Comparison of ENCODE assay signal across 10 cellular contexts in the genomic region with DNA sequence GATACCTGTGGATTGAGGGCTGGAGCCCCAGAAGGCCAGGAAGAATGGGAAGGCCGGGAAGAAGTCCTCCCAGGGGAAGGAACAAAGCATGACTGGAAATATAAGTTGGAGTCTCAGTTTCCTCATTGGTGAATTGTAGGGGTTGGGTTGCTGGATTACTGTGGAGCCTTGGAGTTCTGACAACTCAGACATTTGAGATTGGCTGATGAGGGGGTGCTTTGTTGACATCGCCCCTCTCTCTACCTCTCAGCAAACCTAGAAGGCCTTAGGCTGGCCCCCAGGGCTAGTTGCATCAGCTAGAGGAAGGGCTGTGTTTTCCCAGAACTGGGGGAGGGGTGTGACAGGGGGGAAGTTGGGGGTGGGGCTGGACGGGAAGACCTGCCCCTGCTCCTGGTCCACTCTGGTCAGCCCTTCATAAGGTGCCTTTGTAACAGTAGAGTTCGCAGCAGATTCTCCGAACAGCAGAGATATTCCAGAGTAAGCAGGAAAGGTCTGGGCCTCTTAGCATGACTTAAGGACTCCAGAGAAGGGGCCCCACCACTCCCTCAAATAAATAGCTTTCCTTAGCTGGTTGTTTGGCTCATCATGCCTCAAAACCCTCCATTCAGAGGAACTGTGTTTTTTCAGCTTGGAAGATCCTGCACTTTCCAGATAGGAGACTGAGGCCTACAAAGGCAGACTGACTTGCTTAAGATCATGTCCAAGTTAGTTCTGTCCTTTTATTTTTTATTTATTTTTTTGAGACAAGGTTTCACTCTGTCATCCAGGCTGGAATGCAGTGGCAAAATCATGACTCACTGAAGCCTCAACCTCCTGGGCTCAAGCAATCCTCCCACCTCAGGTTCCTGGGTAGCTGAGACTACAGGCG. TPM values are rescaled to one million over a fixed set of nuclear protein-coding genes. Genes with fewer than 3 reads are reported as not detected.
DNase-seq lines count a peak whose midpoint lies in the region; ATAC-seq and TF ChIP-seq lines count a peak whose summit lies in the region.
"Had no signal": no experiment of that assay in that cellular context is flagged by ENCODE, and none has a peak within 500 bp of the region (broad histone marks: within the 10 kb centered on the region; RNA-seq: fewer than 3 reads in every experiment).

No MANE protein-coding gene starts in this region.

- no peaks in the 10 kb centered on the region for H3K36me3 Mint-ChIP-seq in activated T-cell treated with anti-CD3 and anti-CD28 coated beads, Interleukin-2, amount 50 U/mL, for 24 hours (ENCODE audit: low read depth)
- H3K36me3 Mint-ChIP-seq in stimulated activated effector memory CD8-positive, alpha-beta T cell treated with anti-CD3 and anti-CD28 coated beads, Interleukin-12 subunit alpha, Interleukin-12 subunit beta, amount 100 ng/mL, for 72 hours = no peaks in the 10 kb centered on the region
- H3K36me3 Mint-ChIP-seq in CD4-positive, alpha-beta memory T cell = no peaks in the 10 kb centered on the region
- no peaks in the 10 kb centered on the region for H3K36me3 Mint-ChIP-seq in activated CD4-positive, alpha-beta T cell treated with anti-CD3 and anti-CD28 coated beads, Interleukin-2, amount 10 ng/mL, durations not matched to agents 7 days and 5 days (ENCODE audit: low read depth)

- DNase-seq in activated T-cell treated with anti-CD3 and anti-CD28 coated beads, Interleukin-2, amount 50 U/mL, for 24 hours = no peak
- DNase-seq in activated T-cell treated with anti-CD3 and anti-CD28 coated beads, Interleukin-2, amount 50 U/mL, for 1 hour = no peak
- DNase-seq in fibroblast of pulmonary artery (ENCODE audit: low read depth) (peak; percentile 70), Peyer's patch (no peak)
- no peak for DNase-seq in stimulated activated effector memory CD8-positive, alpha-beta T cell treated with anti-CD3 and anti-CD28 coated beads, Interleukin-12 subunit alpha, Interleukin-12 subunit beta, amount 100 ng/mL, for 72 hours (ENCODE audit: low spot score in 2 of 2)
- no peak for DNase-seq in CD4-positive, alpha-beta memory T cell
- no peak for DNase-seq in activated CD4-positive, alpha-beta T cell treated with anti-CD3 and anti-CD28 coated beads, Interleukin-2, amount 10 ng/mL, durations not matched to agents 7 days and 5 days
- DNase-seq: body of pancreas had no signal

- no peak overlapping the region for H3K4me3 Mint-ChIP-seq in activated T-cell treated with anti-CD3 and anti-CD28 coated beads, Interleukin-2, amount 50 U/mL, for 24 hours
- no peak overlapping the region for H3K4me3 Mint-ChIP-seq in stimulated activated effector memory CD8-positive, alpha-beta T cell treated with anti-CD3 and anti-CD28 coated beads, Interleukin-12 subunit alpha, Interleukin-12 subunit beta, amount 100 ng/mL, for 72 hours
- no peak overlapping the region for H3K4me3 Mint-ChIP-seq in CD4-positive, alpha-beta memory T cell
- no peak overlapping the region for H3K4me3 Mint-ChIP-seq in activated CD4-positive, alpha-beta T cell treated with anti-CD3 and anti-CD28 coated beads, Interleukin-2, amount 10 ng/mL, durations not matched to agents 7 days and 5 days

- H3K4me1 ChIP-seq in CD4-positive, alpha-beta memory T cell (ENCODE audit: insufficient read depth, low read length) = no peaks in the 10 kb centered on the region
- peaks cover 0 to 3% (median 0%) of the 10 kb centered on the region in 4 donors for H3K4me1 ChIP-seq in Peyer's patch

- H3K4me1 Mint-ChIP-seq in activated T-cell treated with anti-CD3 and anti-CD28 coated beads, Interleukin-2, amount 50 U/mL, for 24 hours (ENCODE audit: low read depth) = peaks cover 4% of the 10 kb centered on the region
- H3K4me1 Mint-ChIP-seq in stimulated activated effector memory CD8-positive, alpha-beta T cell treated with anti-CD3 and anti-CD28 coated beads, Interleukin-12 subunit alpha, Interleukin-12 subunit beta, amount 100 ng/mL, for 72 hours = peaks cover 2% of the 10 kb centered on the region
- H3K4me1 Mint-ChIP-seq in CD4-positive, alpha-beta memory T cell = peaks cover 0 to 4% (median under 1%) of the 10 kb centered on the region in 4 donors
- peaks cover 7% of the 10 kb centered on the region for H3K4me1 Mint-ChIP-seq in activated CD4-positive, alpha-beta T cell treated with anti-CD3 and anti-CD28 coated beads, Interleukin-2, amount 10 ng/mL, durations not matched to agents 7 days and 5 days

- H3K27me3 Mint-ChIP-seq in activated T-cell treated with anti-CD3 and anti-CD28 coated beads, Interleukin-2, amount 50 U/mL, for 24 hours = no peaks in the 10 kb centered on the region
- H3K27me3 Mint-ChIP-seq in CD4-positive, alpha-beta memory T cell = no peaks in the 10 kb centered on the region
- no peaks in the 10 kb centered on the region for H3K27me3 Mint-ChIP-seq in activated CD4-positive, alpha-beta T cell treated with anti-CD3 and anti-CD28 coated beads, Interleukin-2, amount 10 ng/mL, durations not matched to agents 7 days and 5 days

- no peaks in the 10 kb centered on the region for H3K9me3 ChIP-seq in CD4-positive, alpha-beta memory T cell (ENCODE audit: control insufficient read depth in 1 of 2, low read length in 2 of 2)
- H3K9me3 ChIP-seq in Peyer's patch = no peaks in the 10 kb centered on the region
- H3K9me3 ChIP-seq: body of pancreas had no signal

- no peak overlapping the region for H3K27ac ChIP-seq in CD4-positive, alpha-beta memory T cell (ENCODE audit: low read depth, low read length)
- no peak overlapping the region for H3K27ac ChIP-seq in Peyer's patch
- H3K27ac ChIP-seq: body of pancreas had no signal

- no peaks in the 10 kb centered on the region for H3K9me3 Mint-ChIP-seq in activated T-cell treated with anti-CD3 and anti-CD28 coated beads, Interleukin-2, amount 50 U/mL, for 24 hours
- no peaks in the 10 kb centered on the region for H3K9me3 Mint-ChIP-seq in stimulated activated effector memory CD8-positive, alpha-beta T cell treated with anti-CD3 and anti-CD28 coated beads, Interleukin-12 subunit alpha, Interleukin-12 subunit beta, amount 100 ng/mL, for 72 hours
- H3K9me3 Mint-ChIP-seq in CD4-positive, alpha-beta memory T cell = no peaks in the 10 kb centered on the region
- H3K9me3 Mint-ChIP-seq in activated CD4-positive, alpha-beta T cell treated with anti-CD3 and anti-CD28 coated beads, Interleukin-2, amount 10 ng/mL, durations not matched to agents 7 days and 5 days = no peaks in the 10 kb centered on the region

- no peak overlapping the region for H3K4me3 ChIP-seq in fibroblast of pulmonary artery (replicated peaks; ENCODE audit: low read depth, low read length)
- H3K4me3 ChIP-seq in CD4-positive, alpha-beta memory T cell (ENCODE audit: low read length in 2 of 2) = no peak overlapping the region
- H3K4me3 ChIP-seq in Peyer's patch = no peak overlapping the region
- H3K4me3 ChIP-seq: body of pancreas had no signal

- CTCF ChIA-PET in CD4-positive, alpha-beta memory T cell (lab: Charles Lee; ENCODE audit: partially characterized antibody) = no interaction called here
- CTCF ChIA-PET in activated CD4-positive, alpha-beta T cell treated with anti-CD3 and anti-CD28 coated beads, Interleukin-2, amount 10 ng/mL, durations not matched to agents 7 days and 5 days (lab: Charles Lee) = interaction anchor here (0.5 to 0.6 kb wide), 3 partner anchors 14 to 583 kb away, joined by 3 to 4 read pairs (median 3); no protein-coding TSS in a partner anchor

- TF ChIP-seq CTCF in fibroblast of pulmonary artery (IDR thresholded peaks at IDR 0.05; ENCODE audit: low read length, missing control alignments) = no peak
- TF ChIP-seq CTCF in Peyer's patch (IDR thresholded peaks at IDR 0.05) = no peak

- no peaks in the 10 kb centered on the region for H3K36me3 ChIP-seq in CD4-positive, alpha-beta memory T cell (ENCODE audit: insufficient read depth, low read length)
- no peaks in the 10 kb centered on the region for H3K36me3 ChIP-seq in Peyer's patch

- POLR2A ChIA-PET in CD4-positive, alpha-beta memory T cell (lab: Charles Lee; ENCODE audit: partially characterized antibody) = no interaction called here
- POLR2A ChIA-PET in activated CD4-positive, alpha-beta T cell treated with anti-CD3 and anti-CD28 coated beads, Interleukin-2, amount 10 ng/mL, durations not matched to agents 7 days and 5 days (lab: Charles Lee) = no interaction called here

- TF ChIP-seq POLR2A in Peyer's patch (IDR thresholded peaks at IDR 0.05) = no peak

- peak overlapping the region; percentile 69 for H3K27ac Mint-ChIP-seq in activated T-cell treated with anti-CD3 and anti-CD28 coated beads, Interleukin-2, amount 50 U/mL, for 24 hours
- peak overlapping the region; percentile 60 for H3K27ac Mint-ChIP-seq in stimulated activated effector memory CD8-positive, alpha-beta T cell treated with anti-CD3 and anti-CD28 coated beads, Interleukin-12 subunit alpha, Interleukin-12 subunit beta, amount 100 ng/mL, for 72 hours
- peak overlapping the region in 2 of 7 donors; percentile 8 to 40 for H3K27ac Mint-ChIP-seq in CD4-positive, alpha-beta memory T cell
- H3K27ac Mint-ChIP-seq in activated CD4-positive, alpha-beta T cell treated with anti-CD3 and anti-CD28 coated beads, Interleukin-2, amount 10 ng/mL, durations not matched to agents 7 days and 5 days = no peak overlapping the region

- no peaks in the 10 kb centered on the region for H3K27me3 ChIP-seq in CD4-positive, alpha-beta memory T cell (ENCODE audit: insufficient read depth, low read length)
- H3K27me3 ChIP-seq in Peyer's patch = no peaks in the 10 kb centered on the region
- H3K27me3 ChIP-seq: body of pancreas had no signal

- ATAC-seq in SK-N-SH treated with all-trans-retinoic acid at 6 μM for 48 hours = peak; percentile 65
- ATAC-seq in stimulated activated effector memory CD8-positive, alpha-beta T cell treated with anti-CD3 and anti-CD28 coated beads, Interleukin-12 subunit alpha, Interleukin-12 subunit beta, amount 100 ng/mL, for 72 hours = no peak
- ATAC-seq: activated CD4-positive, CD25-positive, alpha-beta regulatory T cell treated with anti-CD3 and anti-CD28 coated beads, Interleukin-2, amount 50 U/mL, for 24 hours; body of pancreas had no signal

- intact Hi-C loops in CD4-positive, alpha-beta memory T cell (cut with micrococcal nuclease) = no loop called here

RNA-seq across cellular contexts. Expression of a gene that starts 12.5 kb away (rescaled TPM):
- not detected for total RNA-seq in CD4-positive, alpha-beta memory T cell
- under 1 TPM in 1 of 2 donors, not detected in 1; 0.16 TPM for polyA plus RNA-seq in CD4-positive, alpha-beta memory T cell
- not detected for total RNA-seq in activated CD4-positive, alpha-beta T cell treated with anti-CD3 and anti-CD28 coated beads, Interleukin-2, amount 10 ng/mL, durations not matched to agents 7 days and 5 days
- total RNA-seq in Peyer's patch = 1 to 10 TPM in 1 of 4 donors, not detected in 3; 4.1 TPM

RNA-seq across cellular contexts. Expression of a gene that starts 28.1 kb away (rescaled TPM):
- total RNA-seq in CD4-positive, alpha-beta memory T cell = under 1 TPM in 1 of 2 experiments, not detected in 1; 0.20 TPM
- not detected for polyA plus RNA-seq in CD4-positive, alpha-beta memory T cell
- under 1 TPM; 0.19 to 0.25 TPM for total RNA-seq in activated CD4-positive, alpha-beta T cell treated with anti-CD3 and anti-CD28 coated beads, Interleukin-2, amount 10 ng/mL, durations not matched to agents 7 days and 5 days
- 1 to 10 TPM; 3.3 to 7.1 (median 5.9) TPM for total RNA-seq in Peyer's patch

RNA-seq across cellular contexts. Expression of a gene that starts 28.5 kb away (rescaled TPM):
- 10 to 100 TPM; 80.5 to 86.5 TPM for total RNA-seq in CD4-positive, alpha-beta memory T cell
- 100 to 1,000 TPM; 158 to 188 TPM for polyA plus RNA-seq in CD4-positive, alpha-beta memory T cell
- total RNA-seq in activated CD4-positive, alpha-beta T cell treated with anti-CD3 and anti-CD28 coated beads, Interleukin-2, amount 10 ng/mL, durations not matched to agents 7 days and 5 days = 100 to 1,000 TPM; 182 to 220 TPM
- 100 to 1,000 TPM in 3 of 4 donors, 10 to 100 TPM in 1; 47.0 to 159 (median 117) TPM for total RNA-seq in Peyer's patch

RNA-seq across cellular contexts. Expression of a gene that starts 56.7 kb away (rescaled TPM):
- total RNA-seq in CD4-positive, alpha-beta memory T cell = 10 to 100 TPM; 84.0 to 85.0 TPM
- polyA plus RNA-seq in CD4-positive, alpha-beta memory T cell = 10 to 100 TPM; 37.2 to 42.1 TPM
- 10 to 100 TPM; 49.1 to 50.3 TPM for total RNA-seq in activated CD4-positive, alpha-beta T cell treated with anti-CD3 and anti-CD28 coated beads, Interleukin-2, amount 10 ng/mL, durations not matched to agents 7 days and 5 days
- 10 to 100 TPM; 38.9 to 68.5 (median 57.5) TPM for total RNA-seq in Peyer's patch
